Comparison of ENCODE assay signal across 8 cellular contexts in the genomic region with DNA sequence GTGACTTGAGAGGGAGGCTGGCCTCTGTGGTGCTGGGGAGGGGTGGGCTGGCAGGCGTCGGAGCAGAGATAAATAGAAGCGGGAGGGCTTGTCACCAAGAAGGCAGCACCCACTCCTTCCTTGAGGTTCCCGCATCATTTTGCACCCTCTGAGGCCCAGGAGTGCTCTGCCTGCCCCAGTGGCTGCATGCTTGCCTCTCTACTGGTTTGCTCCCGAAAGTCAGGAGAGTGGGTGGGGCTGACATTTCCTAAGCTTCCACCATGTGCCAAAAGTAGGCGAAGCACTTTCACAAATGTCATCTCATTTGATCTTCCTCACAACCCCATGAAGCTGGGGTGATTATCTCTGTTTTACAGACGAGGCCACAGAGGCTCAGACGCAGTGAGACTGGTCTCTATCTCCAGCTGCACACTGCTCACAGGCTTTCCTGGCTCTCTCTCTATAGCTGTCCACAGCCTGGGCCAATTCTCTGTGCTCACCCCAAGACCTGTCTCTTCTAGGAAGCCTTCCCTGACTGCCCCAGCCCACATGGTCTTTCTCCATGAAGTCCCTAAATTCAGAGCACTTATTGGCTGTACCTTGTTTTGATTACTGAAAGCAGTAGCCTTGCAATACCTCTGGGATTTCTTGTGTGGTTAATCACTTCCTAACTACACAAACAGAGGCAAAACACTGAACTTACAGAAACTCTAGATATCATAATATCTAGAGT. TPM values are rescaled to one million over a fixed set of nuclear protein-coding genes. Genes with fewer than 3 reads are reported as not detected.
DNase-seq lines count a peak whose midpoint lies in the region; ATAC-seq lines count a peak whose summit lies in the region.

No MANE protein-coding gene starts in this region.

- H3K4ac ChIP-seq in trophoblast cell (ENCODE audit: low read depth, low read length): no peak overlapping the region

- peaks cover 90% of the 10 kb centered on the region for H3K4me1 Mint-ChIP-seq in activated naive CD4-positive, alpha-beta T cell treated with anti-CD3 and anti-CD28 coated beads, Interleukin-2, amount 50 U/mL, for 24 hours

- peak; percentile 13 for DNase-seq in stimulated activated CD4-positive, alpha-beta T cell treated with anti-CD3 and anti-CD28 coated beads, Interleukin-12 subunit alpha, Interleukin-12 subunit beta, amount 100 ng/mL, for 4 hours
- DNase-seq in cerebellar cortex (ENCODE audit: low spot score): no peak
- no peak for DNase-seq in trophoblast cell
- no peak for DNase-seq in NOMO-1 treated with DMSO at 0.1 percent for 48 hours (lab: John Stamatoyannopoulos, UW; ENCODE audit: unreplicated experiment)
- no peak for DNase-seq in NCI-H2029 (lab: John Stamatoyannopoulos, UW)

- ATAC-seq in GM19397 (IDR thresholded peaks at IDR 0.05; ENCODE audit: unreplicated experiment) (peak; percentile 47), HG03432 (IDR thresholded peaks at IDR 0.05; ENCODE audit: unreplicated experiment) (peak; percentile 84)

- no peaks in the 10 kb centered on the region for H3K79me1 ChIP-seq in trophoblast cell (ENCODE audit: low read length)

- H2AK5ac ChIP-seq in trophoblast cell (ENCODE audit: low read length): no peak overlapping the region

- no peak overlapping the region for H2BK5ac ChIP-seq in trophoblast cell (ENCODE audit: low read depth, low read length, poor library complexity)

- H3K4me3 ChIP-seq in trophoblast cell (ENCODE audit: low read depth, low read length): no peak overlapping the region

- no CpG with 5 or more reads among the region's 8 CpGs for WGBS in trophoblast cell (ENCODE audit: extremely low coverage, insufficient coverage, insufficient read length)

- no peak overlapping the region for H3K4me2 ChIP-seq in trophoblast cell (ENCODE audit: low read length)

- no peak overlapping the region for H3K23ac ChIP-seq in trophoblast cell (ENCODE audit: low read length)

- H3K18ac ChIP-seq in trophoblast cell (ENCODE audit: low read length): no peak overlapping the region

- H3K9me3 Mint-ChIP-seq in activated naive CD4-positive, alpha-beta T cell treated with anti-CD3 and anti-CD28 coated beads, Interleukin-2, amount 50 U/mL, for 24 hours: no peaks in the 10 kb centered on the region

- H3K27me3 ChIP-seq in trophoblast cell (ENCODE audit: insufficient read depth, low read length): no peaks in the 10 kb centered on the region

- H3K27ac Mint-ChIP-seq in activated naive CD4-positive, alpha-beta T cell treated with anti-CD3 and anti-CD28 coated beads, Interleukin-2, amount 50 U/mL, for 24 hours: peak overlapping the region; percentile 92

- peaks cover 3 to 4% of the 10 kb centered on the region in 2 experiments for H3K36me3 ChIP-seq in trophoblast cell (ENCODE audit: control insufficient read depth in 1 of 2, insufficient read depth in 2 of 2, low read length in 2 of 2)

- H3K9me3 ChIP-seq in trophoblast cell (ENCODE audit: insufficient read depth, low read depth, low read length): no peaks in the 10 kb centered on the region

- no peak overlapping the region for H4K8ac ChIP-seq in trophoblast cell (ENCODE audit: low read depth, low read length)

- H3K4me3 Mint-ChIP-seq in activated naive CD4-positive, alpha-beta T cell treated with anti-CD3 and anti-CD28 coated beads, Interleukin-2, amount 50 U/mL, for 24 hours: peak overlapping the region; percentile 65

- H3K9ac ChIP-seq in trophoblast cell (ENCODE audit: low read length): no peak overlapping the region

- H2BK120ac ChIP-seq in trophoblast cell (ENCODE audit: insufficient read depth, low read length, poor library complexity): no peak overlapping the region

- H3K14ac ChIP-seq in trophoblast cell (ENCODE audit: low read length): no peak overlapping the region

- no peak overlapping the region for H2AFZ ChIP-seq in trophoblast cell (ENCODE audit: insufficient read depth, low read length, poor library complexity)

- no peaks in the 10 kb centered on the region for H3K79me2 ChIP-seq in trophoblast cell (ENCODE audit: control insufficient read depth, insufficient read depth, low read length, poor library complexity)

- H4K91ac ChIP-seq in trophoblast cell (ENCODE audit: low read depth, low read length): no peak overlapping the region

- H3K27ac ChIP-seq in trophoblast cell (ENCODE audit: low read depth, low read length): no peak overlapping the region

- peaks cover 7% of the 10 kb centered on the region for H3K36me3 Mint-ChIP-seq in activated naive CD4-positive, alpha-beta T cell treated with anti-CD3 and anti-CD28 coated beads, Interleukin-2, amount 50 U/mL, for 24 hours

- peaks cover 0 to 3% of the 10 kb centered on the region in 2 experiments for H3K4me1 ChIP-seq in trophoblast cell (ENCODE audit: control insufficient read depth in 1 of 2, insufficient read depth in 2 of 2, low read length in 2 of 2)

- no peak overlapping the region for H4K12ac ChIP-seq in trophoblast cell (ENCODE audit: low read depth, low read length)

- no peak overlapping the region for H2BK12ac ChIP-seq in trophoblast cell (ENCODE audit: low read length)

- no peaks in the 10 kb centered on the region for H3K27me3 Mint-ChIP-seq in activated naive CD4-positive, alpha-beta T cell treated with anti-CD3 and anti-CD28 coated beads, Interleukin-2, amount 50 U/mL, for 24 hours

RNA-seq across cellular contexts. Expression of a gene that starts 2.6 kb away (rescaled TPM):
- polyA plus RNA-seq in trophoblast cell (2013): 0.31 and 0.35 TPM in 2 replicates

RNA-seq across cellular contexts. Expression of a gene that starts 28.9 kb away (rescaled TPM):
- 30.8 and 31.1 TPM in 2 replicates for polyA plus RNA-seq in trophoblast cell (2013)
